ENCODE assay signal across 1 cellular context in the genomic region with DNA sequence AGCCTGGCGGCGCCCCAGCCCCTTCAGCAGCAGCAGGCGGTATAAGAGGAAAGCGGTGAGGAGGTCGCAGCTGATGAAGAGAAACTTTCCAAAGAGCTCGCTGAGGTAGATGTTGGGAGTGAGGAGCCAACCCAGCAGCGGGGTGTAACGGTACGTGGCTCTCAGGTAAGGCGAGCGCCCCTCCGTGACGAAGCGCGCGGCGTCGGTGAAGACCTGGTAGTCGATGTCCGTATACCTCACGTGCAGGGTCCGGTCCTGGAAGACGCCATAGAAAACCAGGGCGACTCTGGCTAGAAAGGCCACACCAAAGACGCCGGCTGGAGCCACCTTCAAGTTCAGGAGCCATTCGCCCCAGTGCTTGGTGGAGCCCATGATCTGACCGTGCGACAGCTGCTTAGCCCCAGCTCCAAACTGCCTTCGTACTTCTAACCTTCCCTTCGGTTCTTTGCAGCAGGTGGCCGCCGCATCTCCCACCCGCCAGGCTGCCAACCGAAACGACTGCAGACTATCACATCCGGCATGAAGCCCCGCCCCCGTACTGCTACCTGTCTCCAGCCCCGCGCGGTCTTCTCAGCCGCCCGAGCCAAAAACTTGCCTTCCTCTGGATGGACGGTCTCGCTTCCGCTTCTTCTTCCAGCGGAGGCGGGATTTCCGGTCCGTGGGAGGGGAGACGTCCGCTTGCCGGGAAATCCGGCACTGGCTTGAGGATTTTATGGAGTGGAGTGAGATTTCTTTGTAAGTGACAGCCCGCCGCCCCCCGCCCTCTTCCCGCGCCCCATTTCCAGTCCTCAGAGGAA.
TF ChIP-seq lines count a peak whose summit lies in the region.

PIGM (minus strand) TSS at position 623 of the 797 bp plus-strand sequence; CDS start at position 372, 251 bp downstream.

TF ChIP-seq in K562, 482 proteins besides CTCF, POLR2A, EP300 and RAD21 (continued from another document):
- no peak for TF ChIP-seq RREB1 (CRISPR knock-in tag; IDR thresholded peaks at IDR 0.05)
- TF ChIP-seq SOX6 (IDR thresholded peaks at IDR 0.05) = peak; percentile 26; the same call in 1 of the 2 replicates
- no peak for TF ChIP-seq ZFP36 (IDR thresholded peaks at IDR 0.05; ENCODE audit: low read depth, low read length, partially characterized antibody)
- TF ChIP-seq PBX2 (CRISPR knock-in tag; IDR thresholded peaks at IDR 0.05; ENCODE audit: low read depth) = no peak
- TF ChIP-seq PBX2 (tag; conservative IDR thresholded peaks at IDR 0.05; ENCODE audit: low read depth) = peak; percentile 81
- TF ChIP-seq HLTF (IDR thresholded peaks at IDR 0.05) = no peak
- no peak for TF ChIP-seq ATF1 (CRISPR knock-in tag; IDR thresholded peaks at IDR 0.05)
- peak; percentile 55; the same call in 1 of the 2 replicates for TF ChIP-seq ATF1 (tag; IDR thresholded peaks at IDR 0.05)
- TF ChIP-seq, protein P1, sequence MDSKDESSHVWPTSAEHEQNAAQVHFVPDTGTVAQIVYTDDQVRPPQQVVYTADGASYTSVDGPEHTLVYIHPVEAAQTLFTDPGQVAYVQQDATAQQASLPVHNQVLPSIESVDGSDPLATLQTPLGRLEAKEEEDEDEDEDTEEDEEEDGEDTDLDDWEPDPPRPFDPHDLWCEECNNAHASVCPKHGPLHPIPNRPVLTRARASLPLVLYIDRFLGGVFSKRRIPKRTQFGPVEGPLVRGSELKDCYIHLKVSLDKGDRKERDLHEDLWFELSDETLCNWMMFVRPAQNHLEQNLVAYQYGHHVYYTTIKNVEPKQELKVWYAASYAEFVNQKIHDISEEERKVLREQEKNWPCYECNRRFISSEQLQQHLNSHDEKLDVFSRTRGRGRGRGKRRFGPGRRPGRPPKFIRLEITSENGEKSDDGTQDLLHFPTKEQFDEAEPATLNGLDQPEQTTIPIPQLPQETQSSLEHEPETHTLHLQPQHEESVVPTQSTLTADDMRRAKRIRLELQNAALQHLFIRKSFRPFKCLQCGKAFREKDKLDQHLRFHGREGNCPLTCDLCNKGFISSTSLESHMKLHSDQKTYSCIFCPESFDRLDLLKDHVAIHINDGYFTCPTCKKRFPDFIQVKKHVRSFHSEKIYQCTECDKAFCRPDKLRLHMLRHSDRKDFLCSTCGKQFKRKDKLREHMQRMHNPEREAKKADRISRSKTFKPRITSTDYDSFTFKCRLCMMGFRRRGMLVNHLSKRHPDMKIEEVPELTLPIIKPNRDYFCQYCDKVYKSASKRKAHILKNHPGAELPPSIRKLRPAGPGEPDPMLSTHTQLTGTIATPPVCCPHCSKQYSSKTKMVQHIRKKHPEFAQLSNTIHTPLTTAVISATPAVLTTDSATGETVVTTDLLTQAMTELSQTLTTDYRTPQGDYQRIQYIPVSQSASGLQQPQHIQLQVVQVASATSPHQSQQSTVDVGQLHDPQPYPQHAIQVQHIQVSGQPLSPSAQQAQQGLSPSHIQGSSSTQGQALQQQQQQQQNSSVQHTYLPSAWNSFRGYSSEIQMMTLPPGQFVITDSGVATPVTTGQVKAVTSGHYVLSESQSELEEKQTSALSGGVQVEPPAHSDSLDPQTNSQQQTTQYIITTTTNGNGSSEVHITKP (IDR thresholded peaks at IDR 0.05; ENCODE audit: partially characterized antibody) = peak; percentile 43
- TF ChIP-seq POLR2B (IDR thresholded peaks at IDR 0.05; ENCODE audit: low read depth, partially characterized antibody) = peak; percentile 75
- peak; percentile 62 for TF ChIP-seq MAX (CRISPR knock-in tag; IDR thresholded peaks at IDR 0.05)
- peak; percentile 7; the same call in 1 of the 2 replicates for TF ChIP-seq MAFK (IDR thresholded peaks at IDR 0.05; ENCODE audit: low read length)
- TF ChIP-seq SAP30 (IDR thresholded peaks at IDR 0.05; ENCODE audit: borderline replicate concordance, insufficient read depth, low read depth, low read length, poor library complexity, severe bottlenecking) = peak; percentile 30
- TF ChIP-seq FOXP1 (CRISPR knock-in tag; IDR thresholded peaks at IDR 0.05) = peak; percentile 68; the same call in 1 of the 2 replicates
- no peak for TF ChIP-seq ZFP1 (CRISPR knock-in tag; IDR thresholded peaks at IDR 0.05)
- peak in 1 of 2 experiments; percentile 69; a peak in 2 of 4 replicates for TF ChIP-seq RCOR1 (IDR thresholded peaks at IDR 0.05; ENCODE audit: borderline replicate concordance in 1 of 2, low read depth in 2 of 2, low read length in 2 of 2)
- TF ChIP-seq MBD2 (IDR thresholded peaks at IDR 0.05; ENCODE audit: borderline replicate concordance, low read depth) = peak; percentile 56; the same call in 1 of the 2 replicates
- peak; percentile 63; the same call in 1 of the 2 replicates for TF ChIP-seq MTA3 (IDR thresholded peaks at IDR 0.05; ENCODE audit: borderline replicate concordance)
- peak in 2 of 3 experiments; percentile 11 to 63 for TF ChIP-seq YY1 (IDR thresholded peaks at IDR 0.05; ENCODE audit: borderline replicate concordance in 1 of 3, control insufficient read depth in 1 of 3, extremely low read depth in 1 of 3, insufficient read depth in 3 of 3, insufficient read length in 1 of 3, insufficient replicate concordance in 2 of 3, low read depth in 1 of 3, low read length in 2 of 3)
- TF ChIP-seq BCL6 (CRISPR knock-in tag; IDR thresholded peaks at IDR 0.05) = no peak
- no peak for TF ChIP-seq KDM2B (CRISPR knock-in tag; IDR thresholded peaks at IDR 0.05)
- TF ChIP-seq POLR2AphosphoS2 (IDR thresholded peaks at IDR 0.05; ENCODE audit: low read length) = no peak
- TF ChIP-seq TOE1 (IDR thresholded peaks at IDR 0.05; ENCODE audit: borderline replicate concordance) = peak; percentile 92
- no peak for TF ChIP-seq TOE1 (CRISPR knock-in tag; IDR thresholded peaks at IDR 0.05; ENCODE audit: borderline replicate concordance, low read depth)
- peak; percentile 59 for TF ChIP-seq KDM5B (IDR thresholded peaks at IDR 0.05; ENCODE audit: insufficient replicate concordance, low read depth, low read length)
- no peak for TF ChIP-seq ZKSCAN3 (CRISPR knock-in tag; IDR thresholded peaks at IDR 0.05)
- TF ChIP-seq ZNF280A (IDR thresholded peaks at IDR 0.05; ENCODE audit: low read depth, partially characterized antibody) = no peak
- no peak for TF ChIP-seq SREBF2 (CRISPR knock-in tag; IDR thresholded peaks at IDR 0.05)
- TF ChIP-seq, protein P2, sequence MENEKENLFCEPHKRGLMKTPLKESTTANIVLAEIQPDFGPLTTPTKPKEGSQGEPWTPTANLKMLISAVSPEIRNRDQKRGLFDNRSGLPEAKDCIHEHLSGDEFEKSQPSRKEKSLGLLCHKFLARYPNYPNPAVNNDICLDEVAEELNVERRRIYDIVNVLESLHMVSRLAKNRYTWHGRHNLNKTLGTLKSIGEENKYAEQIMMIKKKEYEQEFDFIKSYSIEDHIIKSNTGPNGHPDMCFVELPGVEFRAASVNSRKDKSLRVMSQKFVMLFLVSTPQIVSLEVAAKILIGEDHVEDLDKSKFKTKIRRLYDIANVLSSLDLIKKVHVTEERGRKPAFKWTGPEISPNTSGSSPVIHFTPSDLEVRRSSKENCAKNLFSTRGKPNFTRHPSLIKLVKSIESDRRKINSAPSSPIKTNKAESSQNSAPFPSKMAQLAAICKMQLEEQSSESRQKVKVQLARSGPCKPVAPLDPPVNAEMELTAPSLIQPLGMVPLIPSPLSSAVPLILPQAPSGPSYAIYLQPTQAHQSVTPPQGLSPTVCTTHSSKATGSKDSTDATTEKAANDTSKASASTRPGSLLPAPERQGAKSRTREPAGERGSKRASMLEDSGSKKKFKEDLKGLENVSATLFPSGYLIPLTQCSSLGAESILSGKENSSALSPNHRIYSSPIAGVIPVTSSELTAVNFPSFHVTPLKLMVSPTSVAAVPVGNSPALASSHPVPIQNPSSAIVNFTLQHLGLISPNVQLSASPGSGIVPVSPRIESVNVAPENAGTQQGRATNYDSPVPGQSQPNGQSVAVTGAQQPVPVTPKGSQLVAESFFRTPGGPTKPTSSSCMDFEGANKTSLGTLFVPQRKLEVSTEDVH (IDR thresholded peaks at IDR 0.05; ENCODE audit: low read depth, partially characterized antibody) = peak; percentile 90
- TF ChIP-seq CTBP1 (IDR thresholded peaks at IDR 0.05; ENCODE audit: borderline replicate concordance) = peak; percentile 91
- TF ChIP-seq FOXP4 (CRISPR knock-in tag; IDR thresholded peaks at IDR 0.05; ENCODE audit: borderline replicate concordance) = no peak
- peak; percentile 93 for TF ChIP-seq RBBP5 (IDR thresholded peaks at IDR 0.05; ENCODE audit: borderline replicate concordance, insufficient read depth, low read length, poor library complexity, severe bottlenecking)
- no peak for TF ChIP-seq EHMT2 (IDR thresholded peaks at IDR 0.05)
